ENCODE assay signal across 7 cellular contexts in the genomic region with DNA sequence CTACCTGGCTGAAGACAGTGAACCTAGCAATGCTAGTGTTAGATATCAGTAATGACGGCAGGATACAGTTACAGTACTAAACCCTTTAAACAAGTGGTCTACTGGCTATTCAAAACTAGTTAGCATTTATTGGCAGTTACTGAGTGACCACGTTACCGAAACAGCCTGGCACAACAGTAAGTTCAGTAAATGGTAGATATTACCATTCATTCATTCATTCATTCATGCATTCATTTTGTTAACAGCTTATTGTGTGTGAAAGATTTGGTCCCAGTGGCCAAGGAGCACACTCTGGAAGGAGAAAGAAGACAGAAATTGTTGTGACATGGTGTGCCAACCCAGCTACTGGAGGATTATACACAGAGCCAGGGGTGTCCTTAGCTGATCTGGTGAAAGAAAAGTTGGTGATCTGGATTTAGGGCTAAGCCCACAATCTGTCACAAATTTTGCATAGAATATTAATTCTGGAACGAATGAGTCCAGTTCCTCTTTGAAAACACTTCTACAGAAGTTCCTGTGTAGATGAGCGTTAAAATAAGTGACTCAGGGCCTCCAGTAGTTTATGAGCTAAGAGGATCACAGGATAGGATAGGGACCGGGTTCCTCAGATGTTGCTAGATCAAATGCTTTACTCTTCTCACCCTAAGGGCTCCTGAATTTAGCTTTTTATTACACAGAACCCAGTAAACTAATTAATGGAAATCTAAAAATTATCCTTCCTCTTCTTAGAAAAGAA.
DNase-seq lines count a peak whose midpoint lies in the region; ATAC-seq and TF ChIP-seq lines count a peak whose summit lies in the region.

No MANE protein-coding gene starts in this region.

- peaks cover 18% of the 10 kb centered on the region for H3K36me3 Mint-ChIP-seq in HFFc6 (ENCODE audit: low read depth)

- H3K27ac Mint-ChIP-seq in HFFc6, result peak overlapping the region; percentile 94

- ATAC-seq in RWPE2 (ENCODE audit: low read depth), result no peak
- no peak for ATAC-seq in GM21723 (IDR thresholded peaks at IDR 0.05; ENCODE audit: unreplicated experiment)

- no peaks in the 10 kb centered on the region for H3K9me3 ChIP-seq in RWPE2 (ENCODE audit: severe bottlenecking)
- no peaks in the 10 kb centered on the region for H3K9me3 ChIP-seq in smooth muscle cell (replicated peaks; ENCODE audit: low read depth)

- H2AFZ ChIP-seq in smooth muscle cell (ENCODE audit: low read depth), result no peak overlapping the region

- H3K4me1 Mint-ChIP-seq in HFFc6 (ENCODE audit: low read depth), result peaks cover 53% of the 10 kb centered on the region

- H3F3A ChIP-seq in smooth muscle cell (ENCODE audit: low read depth), result peaks cover 46% of the 10 kb centered on the region

- H3K27me3 ChIP-seq in RWPE2 (ENCODE audit: insufficient read depth, poor library complexity, severe bottlenecking), result no peaks in the 10 kb centered on the region
- H3K27me3 ChIP-seq in smooth muscle cell (ENCODE audit: low read depth), result no peaks in the 10 kb centered on the region

- peak; percentile 43 for DNase-seq in HFFc6
- no peak for DNase-seq in RWPE2 (ENCODE audit: low spot score)
- DNase-seq in foreskin fibroblast, result peak in 1 of 2 donors; percentile 51
- DNase-seq in smooth muscle cell (lab: John Stamatoyannopoulos, UW; ENCODE audit: unreplicated experiment), result no peak
- DNase-seq in dermis blood vessel endothelial cell, result no peak
- DNase-seq in COR-L47 (lab: John Stamatoyannopoulos, UW), result no peak

- WGBS in smooth muscle cell (ENCODE audit: low lambda C conversion rate), result 41% methylated on average over 6 of the region's 6 CpGs

- H4K20me1 ChIP-seq in smooth muscle cell (ENCODE audit: low read depth), result peaks cover 40% of the 10 kb centered on the region

- peaks cover 89% of the 10 kb centered on the region for H3K79me2 ChIP-seq in smooth muscle cell (ENCODE audit: low read depth)

- no peak for TF ChIP-seq CTCF in HFFc6 (IDR thresholded peaks at IDR 0.05)
- TF ChIP-seq CTCF in RWPE2 (IDR thresholded peaks at IDR 0.05; ENCODE audit: poor library complexity, severe bottlenecking), result no peak
- no peak for TF ChIP-seq CTCF in foreskin fibroblast (IDR thresholded peaks at IDR 0.05; ENCODE audit: low read depth, low read length)
- TF ChIP-seq CTCF in smooth muscle cell (IDR thresholded peaks at IDR 0.05; ENCODE audit: borderline replicate concordance, insufficient read depth, poor library complexity, severe bottlenecking), result no peak

- H3K27me3 Mint-ChIP-seq in HFFc6 (ENCODE audit: insufficient read depth), result peaks cover 10% of the 10 kb centered on the region

- H3K9ac ChIP-seq in smooth muscle cell (ENCODE audit: low read depth), result peak overlapping the region; percentile 94

- H3K4me1 ChIP-seq in RWPE2 (ENCODE audit: insufficient read depth, poor library complexity, severe bottlenecking) (peaks cover 20% of the 10 kb centered on the region), smooth muscle cell (ENCODE audit: low read depth) (peaks cover 35% of the 10 kb centered on the region)

- no peaks in the 10 kb centered on the region for H3K9me3 Mint-ChIP-seq in HFFc6

- H3K27ac ChIP-seq in RWPE2 (ENCODE audit: poor library complexity, severe bottlenecking), result peak overlapping the region; percentile 73
- H3K27ac ChIP-seq in smooth muscle cell (ENCODE audit: low read depth), result peak overlapping the region; percentile 89

- H3K36me3 ChIP-seq in RWPE2 (ENCODE audit: low read depth) (peaks cover 20% of the 10 kb centered on the region), smooth muscle cell (ENCODE audit: low read depth) (no peaks in the 10 kb centered on the region)

- H3K4me3 Mint-ChIP-seq in HFFc6, result peak overlapping the region; percentile 99

- peak overlapping the region; percentile 93 for H3K4me2 ChIP-seq in smooth muscle cell

- H3K4me3 ChIP-seq in RWPE2 (ENCODE audit: severe bottlenecking) (no peak overlapping the region), foreskin fibroblast (ENCODE audit: low read depth in 1 of 2, low read length in 2 of 2) (peak overlapping the region; percentile 81 to 83), smooth muscle cell (peak overlapping the region; percentile 83)
